Comparison of ENCODE assay signal across 2 cellular contexts in the genomic region with DNA sequence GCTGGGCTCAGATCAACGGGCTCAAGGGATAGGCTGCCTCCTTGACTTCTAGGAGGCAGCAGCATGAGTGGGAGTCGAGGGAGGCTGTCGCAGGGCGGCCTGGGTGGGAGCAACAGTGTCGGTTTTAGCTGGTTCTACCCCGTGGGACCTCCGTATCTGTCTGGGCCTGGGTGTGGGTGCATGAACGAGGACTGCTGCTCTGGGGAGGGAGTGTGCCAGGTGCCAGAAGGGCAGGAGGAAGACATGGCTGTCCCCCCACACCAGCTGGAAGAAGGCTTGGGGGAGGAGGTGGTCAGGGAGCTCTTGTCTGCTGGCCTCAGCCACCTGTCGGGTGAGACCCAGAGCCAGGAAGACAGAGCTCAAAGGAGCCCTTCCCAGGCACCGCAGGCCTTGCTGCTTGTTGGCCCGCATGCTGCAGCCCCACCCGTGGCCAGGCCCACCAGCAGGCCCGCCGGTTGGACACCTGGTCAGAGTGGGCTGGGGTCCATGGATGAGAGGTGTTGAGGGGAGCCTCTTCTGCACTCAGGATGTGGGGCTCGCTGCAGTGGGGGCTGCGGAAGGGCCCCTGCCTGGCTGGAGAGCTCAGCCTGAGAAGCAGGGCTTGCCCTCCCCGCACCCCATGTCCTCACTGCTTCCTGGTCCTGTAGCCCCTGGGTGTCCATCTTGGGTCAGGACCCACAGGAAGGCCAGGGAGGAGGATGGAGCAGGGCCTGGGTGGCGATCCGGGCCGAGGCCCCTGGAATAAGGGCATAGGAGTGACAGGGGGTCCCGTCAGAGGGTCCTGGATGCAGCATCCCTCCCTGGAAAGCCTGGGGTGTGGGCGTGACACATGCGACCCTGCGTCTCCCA.
TF ChIP-seq lines count a peak whose summit lies in the region.

No MANE protein-coding gene starts in this region.

TF ChIP-seq in IMR-90, 13 proteins besides CTCF, POLR2A, EP300 and RAD21:
- TF ChIP-seq MAFK (IDR thresholded peaks at IDR 0.05; ENCODE audit: low read depth, low read length) (no peak), MXI1 (IDR thresholded peaks at IDR 0.05; ENCODE audit: borderline replicate concordance, low read depth, low read length) (no peak), MAZ (IDR thresholded peaks at IDR 0.05; ENCODE audit: borderline replicate concordance, low read depth, low read length) (no peak), FOS (IDR thresholded peaks at IDR 0.05; ENCODE audit: low read depth, low read length) (no peak), CHD1 (IDR thresholded peaks at IDR 0.05; ENCODE audit: low read depth, low read length) (no peak), NFE2L2 (IDR thresholded peaks at IDR 0.05; ENCODE audit: low read depth, low read length) (no peak), BHLHE40 (IDR thresholded peaks at IDR 0.05; ENCODE audit: low read depth, low read length) (no peak), CEBPB (IDR thresholded peaks at IDR 0.05; ENCODE audit: low read depth, low read length) (no peak), RCOR1 (IDR thresholded peaks at IDR 0.05; ENCODE audit: insufficient replicate concordance, low read length) (no peak), RFX5 (IDR thresholded peaks at IDR 0.05; ENCODE audit: low read depth, low read length) (no peak), SMC3 (IDR thresholded peaks at IDR 0.05; ENCODE audit: low read depth, low read length) (no peak)
- TF ChIP-seq, protein P1, sequence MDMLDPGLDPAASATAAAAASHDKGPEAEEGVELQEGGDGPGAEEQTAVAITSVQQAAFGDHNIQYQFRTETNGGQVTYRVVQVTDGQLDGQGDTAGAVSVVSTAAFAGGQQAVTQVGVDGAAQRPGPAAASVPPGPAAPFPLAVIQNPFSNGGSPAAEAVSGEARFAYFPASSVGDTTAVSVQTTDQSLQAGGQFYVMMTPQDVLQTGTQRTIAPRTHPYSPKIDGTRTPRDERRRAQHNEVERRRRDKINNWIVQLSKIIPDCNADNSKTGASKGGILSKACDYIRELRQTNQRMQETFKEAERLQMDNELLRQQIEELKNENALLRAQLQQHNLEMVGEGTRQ (IDR thresholded peaks at IDR 0.05; ENCODE audit: low read depth, low read length) = no peak
- TF ChIP-seq, protein P2, sequence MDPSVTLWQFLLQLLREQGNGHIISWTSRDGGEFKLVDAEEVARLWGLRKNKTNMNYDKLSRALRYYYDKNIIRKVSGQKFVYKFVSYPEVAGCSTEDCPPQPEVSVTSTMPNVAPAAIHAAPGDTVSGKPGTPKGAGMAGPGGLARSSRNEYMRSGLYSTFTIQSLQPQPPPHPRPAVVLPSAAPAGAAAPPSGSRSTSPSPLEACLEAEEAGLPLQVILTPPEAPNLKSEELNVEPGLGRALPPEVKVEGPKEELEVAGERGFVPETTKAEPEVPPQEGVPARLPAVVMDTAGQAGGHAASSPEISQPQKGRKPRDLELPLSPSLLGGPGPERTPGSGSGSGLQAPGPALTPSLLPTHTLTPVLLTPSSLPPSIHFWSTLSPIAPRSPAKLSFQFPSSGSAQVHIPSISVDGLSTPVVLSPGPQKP (IDR thresholded peaks at IDR 0.05; ENCODE audit: borderline replicate concordance, low read depth, low read length) = no peak

TF ChIP-seq in WTC11, 78 proteins besides CTCF, POLR2A, EP300 and RAD21:
- TF ChIP-seq SMAD4 (CRISPR knock-in tag; IDR thresholded peaks at IDR 0.05) = no peak
- TF ChIP-seq, protein P3, sequence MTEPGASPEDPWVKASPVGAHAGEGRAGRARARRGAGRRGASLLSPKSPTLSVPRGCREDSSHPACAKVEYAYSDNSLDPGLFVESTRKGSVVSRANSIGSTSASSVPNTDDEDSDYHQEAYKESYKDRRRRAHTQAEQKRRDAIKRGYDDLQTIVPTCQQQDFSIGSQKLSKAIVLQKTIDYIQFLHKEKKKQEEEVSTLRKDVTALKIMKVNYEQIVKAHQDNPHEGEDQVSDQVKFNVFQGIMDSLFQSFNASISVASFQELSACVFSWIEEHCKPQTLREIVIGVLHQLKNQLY (CRISPR knock-in tag; IDR thresholded peaks at IDR 0.05) = no peak
- no peak for TF ChIP-seq STAT6 (CRISPR knock-in tag; conservative IDR thresholded peaks at IDR 0.05; ENCODE audit: low read depth)
- TF ChIP-seq NFE2L1 (CRISPR knock-in tag; IDR thresholded peaks at IDR 0.05) = no peak
- no peak for TF ChIP-seq NR1H2 (CRISPR knock-in tag; IDR thresholded peaks at IDR 0.05)
- no peak for TF ChIP-seq MAX (CRISPR knock-in tag; IDR thresholded peaks at IDR 0.05)
- TF ChIP-seq FOXP4 (CRISPR knock-in tag; IDR thresholded peaks at IDR 0.05) = no peak
- TF ChIP-seq ZNF416 (CRISPR knock-in tag; IDR thresholded peaks at IDR 0.05) = no peak
- no peak for TF ChIP-seq ATF1 (CRISPR knock-in tag; IDR thresholded peaks at IDR 0.05)
- no peak for TF ChIP-seq MYBL2 (CRISPR knock-in tag; IDR thresholded peaks at IDR 0.05)
- no peak for TF ChIP-seq ERG (CRISPR knock-in tag; IDR thresholded peaks at IDR 0.05)
- TF ChIP-seq OVOL2 (CRISPR knock-in tag; IDR thresholded peaks at IDR 0.05; ENCODE audit: borderline replicate concordance) = no peak
- TF ChIP-seq JUN (CRISPR knock-in tag; IDR thresholded peaks at IDR 0.05) = no peak
- TF ChIP-seq FOXP1 (CRISPR knock-in tag; IDR thresholded peaks at IDR 0.05; ENCODE audit: borderline replicate concordance) = no peak
